Comparison of ENCODE assay signal across 29 cellular contexts in genomic region chr7:24931787-24932186, GRCh38.
"Had no signal": no experiment of that assay in that cellular context is flagged by ENCODE, and none has a peak within 500 bp of the region (broad histone marks: within the 10 kb centered on the region; RNA-seq: fewer than 3 reads in every experiment).

No MANE protein-coding gene starts in this region.

- H3K27me3 Mint-ChIP-seq: activated naive CD4-positive, alpha-beta T cell treated with anti-CD3 and anti-CD28 coated beads, Interleukin-2, amount 10 ng/mL, durations not matched to agents 7 days and 5 days; activated naive CD8-positive, alpha-beta T cell treated with anti-CD3 and anti-CD28 coated beads, Interleukin-2, amount 10 ng/mL, durations not matched to agents 7 days and 5 days; activated T-cell treated with anti-CD3 and anti-CD28 coated beads, Interleukin-2, amount 50 U/mL, for 24 hours; naive thymus-derived CD8-positive, alpha-beta T cell had no signal

- H3K4me1 ChIP-seq: ascending aorta, colonic mucosa, gastroesophageal sphincter had no signal

- H3K4me2 ChIP-seq: hepatocyte had no signal

- H3K9me3 Mint-ChIP-seq: activated T-cell treated with anti-CD3 and anti-CD28 coated beads, Interleukin-2, amount 50 U/mL, for 24 hours; naive thymus-derived CD8-positive, alpha-beta T cell; neural crest cell had no signal

- H2AFZ ChIP-seq: hepatocyte had no signal

- H3K4me3 ChIP-seq: ascending aorta, cardiac muscle cell, colonic mucosa, gastroesophageal sphincter, hepatocyte had no signal

- H3K4me3 Mint-ChIP-seq: activated naive CD4-positive, alpha-beta T cell treated with anti-CD3 and anti-CD28 coated beads, Interleukin-2, amount 10 ng/mL, durations not matched to agents 7 days and 5 days; activated naive CD8-positive, alpha-beta T cell treated with anti-CD3 and anti-CD28 coated beads, Interleukin-2, amount 10 ng/mL, durations not matched to agents 7 days and 5 days; activated T-cell treated with anti-CD3 and anti-CD28 coated beads, Interleukin-2, amount 50 U/mL, for 24 hours; naive thymus-derived CD8-positive, alpha-beta T cell; neural crest cell; T-helper 2 cell treated with Interferon-gamma antibody and Interleukin-4, amounts not matched to agents 5 μg/mL and 100 μg/mL, for 36 hours had no signal

- ATAC-seq: gastroesophageal sphincter; left cardiac atrium; naive thymus-derived CD8-positive, alpha-beta T cell; right cardiac atrium had no signal

- H3K27me3 ChIP-seq: ascending aorta, cardiac muscle cell, colonic mucosa, gastroesophageal sphincter, hepatocyte had no signal

- FAIRE-seq: urothelium cell line had no signal

- H3K27ac Mint-ChIP-seq: activated naive CD8-positive, alpha-beta T cell treated with anti-CD3 and anti-CD28 coated beads, Interleukin-2, amount 10 ng/mL, durations not matched to agents 7 days and 5 days; activated T-cell treated with anti-CD3 and anti-CD28 coated beads, Interleukin-2, amount 50 U/mL, for 24 hours; naive thymus-derived CD8-positive, alpha-beta T cell; T-helper 2 cell treated with Interferon-gamma antibody and Interleukin-4, amounts not matched to agents 5 μg/mL and 100 μg/mL, for 36 hours had no signal

- H3K9me3 ChIP-seq: ascending aorta, colonic mucosa, gastroesophageal sphincter had no signal

- DNase-seq: activated CD4-positive, alpha-beta T cell treated with anti-CD3 and anti-CD28 coated beads for 4 hours; activated CD4-positive, alpha-beta T cell treated with anti-CD3 and anti-CD28 coated beads, Interleukin-2, amount 50 U/mL, for 48 hours; activated CD8-positive, alpha-beta memory T cell treated with anti-CD3 and anti-CD28 coated beads, Interleukin-2, amount 50 U/mL, for 48 hours; activated gamma-delta T cell; activated naive CD4-positive, alpha-beta T cell treated with anti-CD3 and anti-CD28 coated beads, Interleukin-2, amount 10 ng/mL, durations not matched to agents 7 days and 5 days; activated naive CD8-positive, alpha-beta T cell treated with anti-CD3 and anti-CD28 coated beads, Interleukin-2, amount 10 ng/mL, durations not matched to agents 7 days and 5 days; activated T-cell treated with anti-CD3 and anti-CD28 coated beads, Interleukin-2, amount 50 U/mL, for 24 hours; cerebellar nuclear complex; colonic mucosa; effector CD8-positive, alpha-beta T cell; erythroblast; islet precursor cell; left cardiac atrium; mammary epithelial cell; naive thymus-derived CD8-positive, alpha-beta T cell; occipital lobe; posterior cingulate gyrus; right cardiac atrium; stimulated activated CD4-positive, alpha-beta T cell treated with anti-CD3 and anti-CD28 coated beads, Interleukin-15, amount 100 ng/mL, for 24 hours; stimulated activated CD4-positive, alpha-beta T cell treated with anti-CD3 and anti-CD28 coated beads, Interleukin-2, amount 100 ng/mL, for 24 hours; stimulated activated naive CD4-positive, alpha-beta T cell treated with Interleukin-2 at 50 U/mL for 16 hours; trophoblast cell had no signal

- H3K36me3 ChIP-seq: ascending aorta, cardiac muscle cell, colonic mucosa, gastroesophageal sphincter had no signal

- H3K27ac ChIP-seq: ascending aorta, cardiac muscle cell, colonic mucosa, gastroesophageal sphincter, hepatocyte had no signal
